In genomic region chr12:89709157-89709993, GRCh38 we compare ENCODE assay signal across 1 cellular context.
TF ChIP-seq lines count a peak whose summit lies in the region.

No MANE protein-coding gene starts in this region.

TF ChIP-seq in K562, 482 proteins besides CTCF, POLR2A, EP300 and RAD21 (continued from another document and continues in another):
- TF ChIP-seq CBFA2T2 (conservative IDR thresholded peaks at IDR 0.05) (peak; percentile 51; the same call in 1 of the 2 replicates), CTCFL (IDR thresholded peaks at IDR 0.05; ENCODE audit: borderline replicate concordance, insufficient read depth, low read depth, low read length, poor library complexity, severe bottlenecking) (no peak), EZH2 (IDR thresholded peaks at IDR 0.05; ENCODE audit: borderline replicate concordance, low read depth, low read length) (no peak), RB1 (IDR thresholded peaks at IDR 0.05; ENCODE audit: low read depth) (peak; percentile 30; the same call in 1 of the 2 replicates), PTBP1 (IDR thresholded peaks at IDR 0.05; ENCODE audit: low read depth, low read length) (no peak), XRCC3 (IDR thresholded peaks at IDR 0.05) (no peak), ARID4B (CRISPR knock-in tag; IDR thresholded peaks at IDR 0.05) (no peak; the same call in 1 of the 2 replicates), U2AF1 (optimal IDR thresholded peaks at IDR 0.05; ENCODE audit: low read depth, low read length) (no peak), ZNF282 (CRISPR knock-in tag; IDR thresholded peaks at IDR 0.05) (peak; percentile 67; the same call in 1 of the 2 replicates), ZKSCAN8 (CRISPR knock-in tag; IDR thresholded peaks at IDR 0.05) (no peak), ZEB2 (IDR thresholded peaks at IDR 0.05) (no peak), ETS2 (tag; IDR thresholded peaks at IDR 0.05; ENCODE audit: borderline replicate concordance, poor library complexity, severe bottlenecking) (no peak), SMAD4 (CRISPR knock-in tag; conservative IDR thresholded peaks at IDR 0.05) (peak; percentile 24), FUS (optimal IDR thresholded peaks at IDR 0.05; ENCODE audit: low read depth, low read length) (no peak), ZC3H4 (CRISPR knock-in tag; IDR thresholded peaks at IDR 0.05; ENCODE audit: borderline replicate concordance) (0 out of 2 replicates have a peak, but pooled peaks have one; percentile 40), MEIS2 (IDR thresholded peaks at IDR 0.05; ENCODE audit: partially characterized antibody) (peak; percentile 47), CXXC5 (CRISPR knock-in tag; IDR thresholded peaks at IDR 0.05) (peak; percentile 68), ELF4 (CRISPR knock-in tag; IDR thresholded peaks at IDR 0.05) (peak; percentile 26), ZNF324 (CRISPR knock-in tag; IDR thresholded peaks at IDR 0.05) (no peak), IRF2 (CRISPR knock-in tag; IDR thresholded peaks at IDR 0.05) (no peak), ID3 (CRISPR knock-in tag; IDR thresholded peaks at IDR 0.05) (no peak), ID3 (tag; IDR thresholded peaks at IDR 0.05) (peak; percentile 76), CBX5 (IDR thresholded peaks at IDR 0.05; ENCODE audit: borderline replicate concordance, low read depth) (no peak), ZNF239 (CRISPR knock-in tag; IDR thresholded peaks at IDR 0.05) (no peak), HBP1 (CRISPR knock-in tag; IDR thresholded peaks at IDR 0.05) (no peak), GMEB1 (CRISPR knock-in tag; IDR thresholded peaks at IDR 0.05) (no peak), MCM7 (IDR thresholded peaks at IDR 0.05) (no peak), NR2F6 (CRISPR knock-in tag; IDR thresholded peaks at IDR 0.05) (no peak), CHD4 (IDR thresholded peaks at IDR 0.05; ENCODE audit: insufficient read depth, insufficient replicate concordance, low read depth, low read length, poor library complexity, severe bottlenecking) (no peak), BRD4 (IDR thresholded peaks at IDR 0.05) (no peak), OTX1 (CRISPR knock-in tag; IDR thresholded peaks at IDR 0.05) (0 out of 2 replicates have a peak, but pooled peaks have one; percentile 24), DPF2 (IDR thresholded peaks at IDR 0.05) (no peak; the same call in 1 of the 2 replicates), SRSF9 (IDR thresholded peaks at IDR 0.05; ENCODE audit: borderline replicate concordance, low read depth, low read length) (no peak), BMI1 (IDR thresholded peaks at IDR 0.05; ENCODE audit: low read length) (no peak), TSC22D4 (tag; IDR thresholded peaks at IDR 0.05) (no peak), FOXO4 (CRISPR knock-in tag; IDR thresholded peaks at IDR 0.05) (0 out of 2 replicates have a peak, but pooled peaks have one; percentile 30), NR3C1 (CRISPR knock-in tag; IDR thresholded peaks at IDR 0.05) (no peak), ZNF274 (IDR thresholded peaks at IDR 0.05; ENCODE audit: borderline replicate concordance, low read depth, low read length) (no peak), ZNF12 (CRISPR knock-in tag; IDR thresholded peaks at IDR 0.05) (no peak), ZNF175 (CRISPR knock-in tag; IDR thresholded peaks at IDR 0.05; ENCODE audit: low read depth) (peak; percentile 76; the same call in 1 of the 2 replicates), CREBBP (IDR thresholded peaks at IDR 0.05; ENCODE audit: low read depth, low read length) (no peak), BRF1 (IDR thresholded peaks at IDR 0.05; ENCODE audit: borderline replicate concordance, extremely low read depth, insufficient read length) (no peak), KLF16 (IDR thresholded peaks at IDR 0.05) (no peak), KHSRP (IDR thresholded peaks at IDR 0.05) (peak; percentile 66; the same call in 1 of the 2 replicates), PPARD (CRISPR knock-in tag; IDR thresholded peaks at IDR 0.05) (no peak), NFATC3 (IDR thresholded peaks at IDR 0.05) (peak; percentile 97), MXI1 (IDR thresholded peaks at IDR 0.05; ENCODE audit: low read depth, low read length) (no peak), CREB5 (CRISPR knock-in tag; IDR thresholded peaks at IDR 0.05) (no peak), JUN (IDR thresholded peaks at IDR 0.05; ENCODE audit: borderline replicate concordance, low read depth, low read length) (0 out of 2 replicates have a peak, but pooled peaks have one; percentile 22), JUN (CRISPR knock-in tag; IDR thresholded peaks at IDR 0.05; ENCODE audit: borderline replicate concordance) (no peak), ZNF445 (CRISPR knock-in tag; IDR thresholded peaks at IDR 0.05; ENCODE audit: low read depth) (no peak), PHF8 (IDR thresholded peaks at IDR 0.05; ENCODE audit: borderline replicate concordance, low read length) (peak; percentile 45), ZFP30 (CRISPR knock-in tag; IDR thresholded peaks at IDR 0.05; ENCODE audit: borderline replicate concordance) (no peak), NCOR1 (IDR thresholded peaks at IDR 0.05) (peak; percentile 37), RNF219 (CRISPR knock-in tag; IDR thresholded peaks at IDR 0.05) (no peak), RBM34 (IDR thresholded peaks at IDR 0.05; ENCODE audit: borderline replicate concordance, insufficient read depth, low read length) (no peak), BCL6 (CRISPR knock-in tag; IDR thresholded peaks at IDR 0.05) (no peak), NR2C2 (CRISPR knock-in tag; IDR thresholded peaks at IDR 0.05) (no peak), NR2C2 (tag; IDR thresholded peaks at IDR 0.05) (peak; percentile 54; the same call in 1 of the 2 replicates), ETS1 (conservative IDR thresholded peaks at IDR 0.05; ENCODE audit: control insufficient read depth, low read depth, low read length) (peak; percentile 63; the same call in 1 of the 2 replicates)
